In the genomic region with DNA sequence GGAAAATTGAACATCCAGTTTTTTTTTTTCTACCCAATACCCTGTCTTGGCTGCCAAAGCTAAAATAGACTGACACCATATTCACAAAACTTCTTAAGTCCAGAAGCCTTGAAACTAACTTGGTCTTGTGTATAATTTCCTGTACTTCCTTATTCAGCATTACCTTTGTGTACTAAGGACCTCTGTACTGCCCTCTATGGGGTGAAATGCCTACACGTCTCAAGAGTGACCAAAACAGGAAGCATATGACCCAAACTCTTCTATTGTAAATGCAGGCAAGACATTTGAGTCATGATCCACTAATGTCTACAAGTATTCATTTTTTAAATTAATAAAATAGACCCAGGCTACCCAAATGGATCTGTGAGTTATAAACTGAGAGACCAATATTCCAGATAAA, we compare ENCODE assay signal across 9 cellular contexts. TPM values are rescaled to one million over a fixed set of nuclear protein-coding genes. Genes with fewer than 3 reads are reported as not detected.
DNase-seq lines count a peak whose midpoint lies in the region; ATAC-seq and TF ChIP-seq lines count a peak whose summit lies in the region.
"Had no signal": no experiment of that assay in that cellular context is flagged by ENCODE, and none has a peak within 500 bp of the region (broad histone marks: within the 10 kb centered on the region; RNA-seq: fewer than 3 reads in every experiment).

No MANE protein-coding gene starts in this region.

- H2AFZ ChIP-seq in PC-9: no peak overlapping the region

- H4K20me1 ChIP-seq in PC-9 (ENCODE audit: insufficient read depth): no peaks in the 10 kb centered on the region

- no TSS peak for BruUV-seq in PC-9 (replicated peaks; lab: Mats Ljungman, UMichigan)

- 21 to 29% methylated on average over 1 of the region's 1 CpG for WGBS in upper lobe of left lung, 2 donors

- H3K4me1 Mint-ChIP-seq in T-helper 17 cell: no peaks in the 10 kb centered on the region
- H3K4me1 Mint-ChIP-seq: naive B cell had no signal

- TF ChIP-seq EP300 in upper lobe of left lung (IDR thresholded peaks at IDR 0.05): no peak

- POLR2A ChIA-PET in PC-9 (lab: Charles Lee; ENCODE audit: unreplicated experiment): no interaction called here

- no peaks in the 10 kb centered on the region for H3K9me2 ChIP-seq in PC-9 (ENCODE audit: insufficient read depth)

- H3K36me3 ChIP-seq in PC-9 (ENCODE audit: low read depth): no peaks in the 10 kb centered on the region
- H3K36me3 ChIP-seq in upper lobe of left lung: no peaks in the 10 kb centered on the region
- H3K36me3 ChIP-seq in vagina: no peaks in the 10 kb centered on the region

- intact Hi-C loops in PC-9 (cut with micrococcal nuclease; ENCODE audit: unreplicated experiment): loop anchor here (10.0 kb wide), 1 partner anchor 356 kb away; no protein-coding TSS in a partner anchor
- intact Hi-C loops in vagina (cut with DNase I): no loop called here

- H3K27ac ChIP-seq in PC-9 (no peak overlapping the region), upper lobe of left lung (no peak overlapping the region), vagina (no peak overlapping the region)

- H3K4me1 ChIP-seq in PC-9 (replicated peaks; ENCODE audit: insufficient read depth): no peaks in the 10 kb centered on the region
- H3K4me1 ChIP-seq in upper lobe of left lung: no peaks in the 10 kb centered on the region
- H3K4me1 ChIP-seq in vagina: no peaks in the 10 kb centered on the region

- H3K4me3 ChIP-seq in GM12875 (ENCODE audit: low read depth, low read length): no peak overlapping the region
- H3K4me3 ChIP-seq in PC-9: no peak overlapping the region
- no peak overlapping the region for H3K4me3 ChIP-seq in upper lobe of left lung
- H3K4me3 ChIP-seq in vagina: no peak overlapping the region

- no peak overlapping the region for H3K4me3 Mint-ChIP-seq in T-helper 17 cell
- H3K4me3 Mint-ChIP-seq: naive B cell had no signal

- H3K79me2 ChIP-seq in PC-9 (ENCODE audit: low read depth): no peaks in the 10 kb centered on the region

- no peaks in the 10 kb centered on the region for H3K36me3 Mint-ChIP-seq in T-helper 17 cell (ENCODE audit: low read depth)
- H3K36me3 Mint-ChIP-seq: naive B cell had no signal

- H3K9me3 ChIP-seq in PC-9 (ENCODE audit: insufficient read depth, low read depth) (no peaks in the 10 kb centered on the region), upper lobe of left lung (no peaks in the 10 kb centered on the region), vagina (no peaks in the 10 kb centered on the region), T-helper 17 cell (ENCODE audit: control insufficient read depth, low read length, poor library complexity, severe bottlenecking) (no peaks in the 10 kb centered on the region)

- peak; percentile 6 to 46 for DNase-seq in PC-9
- peak; percentile 0 for DNase-seq in hepatic stellate cell (ENCODE audit: low spot score)
- DNase-seq in upper lobe of left lung: no peak
- DNase-seq in activated T-cell treated with anti-CD3 and anti-CD28 coated beads, Interleukin-2, amount 50 U/mL, for 1 hour: no peak
- no peak for DNase-seq in vagina (ENCODE audit: extremely low spot score in 2 of 2)
- DNase-seq in T-helper 17 cell: no peak
- DNase-seq: naive B cell had no signal

- no peak for TF ChIP-seq POLR2A in upper lobe of left lung (IDR thresholded peaks at IDR 0.05)
- no peak for TF ChIP-seq POLR2A in vagina (IDR thresholded peaks at IDR 0.05)

- CTCF ChIA-PET in PC-9 (lab: Charles Lee): interaction anchor here (0.7 kb wide), 1 partner anchor 135 kb away, joined by 4 read pairs; no protein-coding TSS in a partner anchor

- H3K4me2 ChIP-seq in PC-9: no peak overlapping the region

- no peaks in the 10 kb centered on the region; the same call in 1 of the 2 replicates for H3F3A ChIP-seq in PC-9 (ENCODE audit: insufficient read depth, low read depth)

- no peaks in the 10 kb centered on the region for H3K27me3 Mint-ChIP-seq in T-helper 17 cell
- H3K27me3 Mint-ChIP-seq: naive B cell had no signal

- TF ChIP-seq CTCF in GM12875 (IDR thresholded peaks at IDR 0.05; ENCODE audit: borderline replicate concordance, insufficient read depth, low read depth, low read length) (0 out of 2 replicates have a peak, but pooled peaks have one; percentile 20), PC-9 (conservative IDR thresholded peaks at IDR 0.05) (peak; percentile 48; the same call in 1 of the 2 replicates), upper lobe of left lung (IDR thresholded peaks at IDR 0.05) (peak in 1 of 6 experiments; percentile 16), vagina (IDR thresholded peaks at IDR 0.05) (no peak)

- peak; percentile 61 for ATAC-seq in HG02763 (IDR thresholded peaks at IDR 0.05; ENCODE audit: unreplicated experiment)
- no peak for ATAC-seq in upper lobe of left lung (ENCODE audit: low FRiP score in 2 of 2)
- ATAC-seq in T-helper 17 cell: no peak

- H3K27me3 ChIP-seq in PC-9 (ENCODE audit: insufficient read depth, low read depth) (no peaks in the 10 kb centered on the region), upper lobe of left lung (no peaks in the 10 kb centered on the region), vagina (no peaks in the 10 kb centered on the region)

- H3K27ac Mint-ChIP-seq in T-helper 17 cell: no peak overlapping the region
- H3K27ac Mint-ChIP-seq: naive B cell had no signal

RNA-seq across cellular contexts. Expression of a gene that starts 50.4 kb away (rescaled TPM):
- total RNA-seq in PC-9 (2021) (0.39 and 0.68 TPM in 2 replicates), upper lobe of left lung (1 to 10 TPM in 5 of 6 donors, under 1 TPM in 1; 0.98 to 4.3 (median 2.0) TPM), vagina (1.7 TPM), T-helper 17 cell (not detected)

Comparison
In these comparisons a context has a peak if more than half of its experiments do, and no peak if none do; other contexts are left out.
1. CTCF ChIP-seq: peak in GM12875 (single experiment) and PC-9 (single experiment); none in vagina (0 of 3).
2. DNase-seq: peak in PC-9 (2 of 2) and hepatic stellate cell (single experiment); none in upper lobe of left lung (0 of 2), activated T-cell treated with anti-CD3 and anti-CD28 coated beads, Interleukin-2, amount 50 U/mL, for 1 hour (single experiment), vagina (0 of 2) and T-helper 17 cell (0 of 3).